In genomic region chr6:111483736-111484654, GRCh38 we compare ENCODE assay signal across 1 cellular context.
A peak's percentile ranks its signal among the peaks of the same experiment; 100 is the strongest.
TF ChIP-seq lines count a peak whose summit lies in the region.

No MANE protein-coding gene starts in this region.

TF ChIP-seq in HepG2, 621 proteins besides CTCF, POLR2A, EP300 and RAD21 (continued from another document and continues in another):
- 0 out of 2 replicates have a peak, but pooled peaks have one; percentile 38 for TF ChIP-seq ZBTB33 (CRISPR knock-in tag; IDR thresholded peaks at IDR 0.05)
- no peak for TF ChIP-seq SOX6 (IDR thresholded peaks at IDR 0.05)
- TF ChIP-seq SOX6 (CRISPR knock-in tag; IDR thresholded peaks at IDR 0.05) = peak; percentile 69
- 0 out of 2 replicates have a peak, but pooled peaks have one; percentile 41 for TF ChIP-seq PPARG (CRISPR knock-in tag; conservative IDR thresholded peaks at IDR 0.05)
- TF ChIP-seq ZNF331 (CRISPR knock-in tag; IDR thresholded peaks at IDR 0.05) = peak; percentile 37; the same call in 1 of the 2 replicates
- TF ChIP-seq ZSCAN12 (CRISPR knock-in tag; IDR thresholded peaks at IDR 0.05) = no peak; the same call in 1 of the 2 replicates
- TF ChIP-seq FOXK2 (IDR thresholded peaks at IDR 0.05) = peak; percentile 29; the same call in 1 of the 2 replicates
- peak; percentile 32; the same call in 1 of the 2 replicates for TF ChIP-seq SMAD3 (CRISPR knock-in tag; IDR thresholded peaks at IDR 0.05)
- peak; percentile 82; the same call in 1 of the 2 replicates for TF ChIP-seq ZSCAN31 (CRISPR knock-in tag; IDR thresholded peaks at IDR 0.05; ENCODE audit: low read depth)
- TF ChIP-seq HES4 (CRISPR knock-in tag; IDR thresholded peaks at IDR 0.05; ENCODE audit: borderline replicate concordance) = peak; percentile 93
- TF ChIP-seq HOXA5 (CRISPR knock-in tag; IDR thresholded peaks at IDR 0.05) = peak; percentile 54
- no peak for TF ChIP-seq ZNF329 (CRISPR knock-in tag; IDR thresholded peaks at IDR 0.05; ENCODE audit: low read depth)
- no peak for TF ChIP-seq ZNF619 (CRISPR knock-in tag; IDR thresholded peaks at IDR 0.05)
- TF ChIP-seq RARG (CRISPR knock-in tag; IDR thresholded peaks at IDR 0.05; ENCODE audit: low read depth) = no peak
- 0 out of 2 replicates have a peak, but pooled peaks have one; percentile 5 for TF ChIP-seq JUND (CRISPR knock-in tag; IDR thresholded peaks at IDR 0.05)
- no peak; the same call in 1 of the 2 replicates for TF ChIP-seq ZBTB34 (CRISPR knock-in tag; IDR thresholded peaks at IDR 0.05)
- 0 out of 2 replicates have a peak, but pooled peaks have one; percentile 17 for TF ChIP-seq AKNA (CRISPR knock-in tag; IDR thresholded peaks at IDR 0.05; ENCODE audit: borderline replicate concordance)
- no peak for TF ChIP-seq RFX5 (IDR thresholded peaks at IDR 0.05; ENCODE audit: low read depth, low read length)
- TF ChIP-seq FOSL2 (CRISPR knock-in tag; IDR thresholded peaks at IDR 0.05) = peak; percentile 64
- peak; percentile 93 for TF ChIP-seq ZGPAT (CRISPR knock-in tag; IDR thresholded peaks at IDR 0.05)
- TF ChIP-seq AFF4 (CRISPR knock-in tag; IDR thresholded peaks at IDR 0.05) = 0 out of 2 replicates have a peak, but pooled peaks have one; percentile 84
- no peak for TF ChIP-seq MAF1 (CRISPR knock-in tag; IDR thresholded peaks at IDR 0.05; ENCODE audit: borderline replicate concordance)
- no peak for TF ChIP-seq ZFP36L2 (CRISPR knock-in tag; IDR thresholded peaks at IDR 0.05)
- 0 out of 2 replicates have a peak, but pooled peaks have one; percentile 64 for TF ChIP-seq HNRNPL (IDR thresholded peaks at IDR 0.05; ENCODE audit: low read depth, low read length)
- no peak; the same call in 1 of the 2 replicates for TF ChIP-seq ZNF468 (CRISPR knock-in tag; IDR thresholded peaks at IDR 0.05)
- no peak for TF ChIP-seq FOXO4 (CRISPR knock-in tag; conservative IDR thresholded peaks at IDR 0.05)
- TF ChIP-seq LBX2 (CRISPR knock-in tag; IDR thresholded peaks at IDR 0.05; ENCODE audit: borderline replicate concordance) = no peak
- no peak for TF ChIP-seq STAT5B (CRISPR knock-in tag; IDR thresholded peaks at IDR 0.05)
- TF ChIP-seq ZNF253 (CRISPR knock-in tag; IDR thresholded peaks at IDR 0.05; ENCODE audit: borderline replicate concordance) = no peak; the same call in 1 of the 2 replicates
- TF ChIP-seq ZNF264 (CRISPR knock-in tag; IDR thresholded peaks at IDR 0.05) = peak; percentile 84; the same call in 1 of the 2 replicates
- TF ChIP-seq ZNF138 (CRISPR knock-in tag; IDR thresholded peaks at IDR 0.05; ENCODE audit: low read depth) = peak; percentile 92
- peak; percentile 64; the same call in 1 of the 2 replicates for TF ChIP-seq AHDC1 (CRISPR knock-in tag; IDR thresholded peaks at IDR 0.05; ENCODE audit: borderline replicate concordance)
- peak; percentile 99 for TF ChIP-seq ZNF263 (CRISPR knock-in tag; IDR thresholded peaks at IDR 0.05)
- peak; percentile 78; the same call in 1 of the 2 replicates for TF ChIP-seq U2AF2 (IDR thresholded peaks at IDR 0.05; ENCODE audit: low read depth, low read length)
- no peak for TF ChIP-seq DDIT3 (CRISPR knock-in tag; IDR thresholded peaks at IDR 0.05)
